In the genomic region with DNA sequence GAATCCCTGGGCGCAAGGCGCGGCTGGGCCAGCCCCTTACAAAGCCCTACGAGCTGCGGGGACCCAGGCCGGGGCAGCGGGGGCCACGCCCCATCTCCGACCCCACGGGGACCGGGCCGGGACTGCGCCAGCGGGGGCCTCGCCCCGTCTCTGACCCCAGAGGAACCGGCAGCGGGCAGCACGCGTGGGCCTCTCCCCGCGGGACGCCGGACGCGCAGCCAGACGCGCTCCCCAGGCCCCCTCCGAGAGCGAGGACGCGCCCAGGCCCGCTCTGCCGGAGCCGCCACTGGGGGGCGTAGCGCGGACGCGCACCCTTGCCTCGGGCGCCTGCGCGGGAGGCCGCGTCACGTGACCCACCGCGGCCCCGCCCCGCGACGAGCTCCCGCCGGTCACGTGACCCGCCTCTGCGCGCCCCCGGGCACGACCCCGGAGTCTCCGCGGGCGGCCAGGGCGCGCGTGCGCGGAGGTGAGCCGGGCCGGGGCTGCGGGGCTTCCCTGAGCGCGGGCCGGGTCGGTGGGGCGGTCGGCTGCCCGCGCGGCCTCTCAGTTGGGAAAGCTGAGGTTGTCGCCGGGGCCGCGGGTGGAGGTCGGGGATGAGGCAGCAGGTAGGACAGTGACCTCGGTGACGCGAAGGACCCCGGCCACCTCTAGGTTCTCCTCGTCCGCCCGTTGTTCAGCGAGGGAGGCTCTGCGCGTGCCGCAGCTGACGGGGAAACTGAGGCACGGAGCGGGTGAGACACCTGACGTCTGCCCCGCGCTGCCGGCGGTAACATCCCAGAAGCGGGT, we compare ENCODE assay signal across 1 cellular context.
TF ChIP-seq lines count a peak whose summit lies in the region.

TSS of gene GAA (plus strand) at position 422 of the 786 bp plus-strand sequence. CDS start 3,006 bp downstream, outside the sequence.

TF ChIP-seq in H1, 55 proteins besides CTCF, POLR2A, EP300 and RAD21 (continued from another document):
- no peak for TF ChIP-seq CHD1 (IDR thresholded peaks at IDR 0.05; ENCODE audit: low read depth, low read length)
